Comparison of ENCODE assay signal across 9 cellular contexts in the genomic region with DNA sequence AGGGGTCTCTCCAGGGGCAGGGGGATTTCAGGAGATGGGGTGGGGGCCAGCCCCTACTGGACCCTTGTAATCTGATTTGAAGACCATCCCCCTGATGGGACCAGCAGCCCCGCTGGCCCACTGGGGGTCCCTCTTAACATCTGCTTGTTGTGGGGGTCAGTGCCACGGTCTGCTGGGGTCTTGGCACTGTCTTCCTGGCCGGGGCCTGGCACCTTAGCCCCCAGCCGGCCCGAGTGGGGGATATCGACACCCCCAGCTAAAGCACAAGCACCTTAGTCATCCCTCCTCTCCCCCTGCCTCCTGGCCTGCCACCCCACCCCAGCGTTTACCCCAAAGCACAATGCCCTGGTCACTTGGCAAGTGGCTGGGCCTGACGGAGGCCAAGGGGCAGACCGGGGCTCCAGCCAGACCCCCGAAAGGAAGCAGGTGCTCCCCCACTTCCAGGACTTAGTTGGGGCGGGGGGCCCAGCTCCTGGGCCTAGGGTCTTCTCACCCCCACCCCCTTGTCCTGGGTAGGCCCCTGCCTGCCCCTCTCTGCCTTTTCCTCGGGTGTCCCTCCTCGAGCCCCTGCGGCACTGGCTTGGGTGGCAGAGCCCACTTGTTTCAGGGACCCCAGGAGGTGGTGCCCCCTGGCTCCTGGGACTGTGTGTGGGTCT. TPM values are rescaled to one million over a fixed set of nuclear protein-coding genes. Genes with fewer than 3 reads are reported as not detected.
DNase-seq lines count a peak whose midpoint lies in the region; FAIRE-seq and TF ChIP-seq lines count a peak whose summit lies in the region.
"Had no signal": no experiment of that assay in that cellular context is flagged by ENCODE, and none has a peak within 500 bp of the region (broad histone marks: within the 10 kb centered on the region; RNA-seq: fewer than 3 reads in every experiment).

No MANE protein-coding gene starts in this region.

- H3K36me3 ChIP-seq in Peyer's patch (peaks cover 0 to 5% (median 0%) of the 10 kb centered on the region in 3 donors), parathyroid adenoma (ENCODE audit: control insufficient read depth, insufficient read depth, low read length) (no peaks in the 10 kb centered on the region)

- H3K4me2 ChIP-seq in parathyroid adenoma (ENCODE audit: low read length) = no peak overlapping the region

- peaks cover 0 to 44% (median 14%) of the 10 kb centered on the region in 4 donors for H3K4me1 ChIP-seq in Peyer's patch
- peaks cover 4% of the 10 kb centered on the region for H3K4me1 ChIP-seq in parathyroid adenoma

- no peak overlapping the region for H2AFZ ChIP-seq in parathyroid adenoma

- H3K9me3 ChIP-seq in Peyer's patch (no peaks in the 10 kb centered on the region), parathyroid adenoma (ENCODE audit: control insufficient read depth, low read length) (no peaks in the 10 kb centered on the region)

- H3K27ac ChIP-seq in Peyer's patch (peak overlapping the region; percentile 95 to 99 (median 98)), epithelial cell of prostate (peak overlapping the region; percentile 100), parathyroid adenoma (no peak overlapping the region)

- H3K9ac ChIP-seq in parathyroid adenoma = no peak overlapping the region

- peaks cover 41% of the 10 kb centered on the region for H3K4me1 Mint-ChIP-seq in CD14-positive monocyte

- DNase-seq in CD14-positive monocyte (ENCODE audit: low spot score) = no peak
- no peak for DNase-seq in Peyer's patch
- no peak for DNase-seq in epithelial cell of prostate (ENCODE audit: low read depth, low spot score)
- no peak for DNase-seq in middle frontal gyrus (ENCODE audit: extremely low spot score, low spot score)
- no peak for DNase-seq in D721Med (ENCODE audit: insufficient read length, low spot score)
- DNase-seq in mucosa of gallbladder (ENCODE audit: low spot score) = no peak
- no peak for DNase-seq in HuH-7.5 (ENCODE audit: low spot score)

- H3K27me3 Mint-ChIP-seq in CD14-positive monocyte (ENCODE audit: low read depth in 3 of 3) = no peaks in the 10 kb centered on the region

- H3K36me3 Mint-ChIP-seq in CD14-positive monocyte = peaks cover 17 to 20% of the 10 kb centered on the region in 2 donors

- no peaks in the 10 kb centered on the region for H3K9me3 Mint-ChIP-seq in CD14-positive monocyte

- H3K27ac Mint-ChIP-seq in CD14-positive monocyte = peak overlapping the region; percentile 99 to 100 (median 100)

- peaks cover 10% of the 10 kb centered on the region for H3K79me2 ChIP-seq in parathyroid adenoma

- TF ChIP-seq POLR2A in Peyer's patch (IDR thresholded peaks at IDR 0.05) = no peak

- intact Hi-C loops in CD14-positive monocyte (cut with micrococcal nuclease) = no loop called here

- H3K4me3 ChIP-seq in Peyer's patch (peak overlapping the region in 3 of 4 donors; percentile 66 to 81 (median 70)), parathyroid adenoma (ENCODE audit: low read depth, low read length) (peak overlapping the region; percentile 98)

- no peak for FAIRE-seq in D721Med (lab: Jason Lieb, UNC)

- H3K27me3 ChIP-seq in Peyer's patch = no peaks in the 10 kb centered on the region
- H3K27me3 ChIP-seq in parathyroid adenoma (ENCODE audit: control insufficient read depth, insufficient read depth, low read length) = no peaks in the 10 kb centered on the region

- no peak overlapping the region for H3K4me3 Mint-ChIP-seq in CD14-positive monocyte

- TF ChIP-seq CTCF in CD14-positive monocyte (IDR thresholded peaks at IDR 0.05) (no peak), Peyer's patch (IDR thresholded peaks at IDR 0.05) (no peak), parathyroid adenoma (IDR thresholded peaks at IDR 0.05) (no peak), D721Med (IDR thresholded peaks at IDR 0.05; ENCODE audit: insufficient read depth, missing control alignments) (no peak)

RNA-seq across cellular contexts. Expression of gene NFX1, which starts 1.4 kb away (rescaled TPM):
- 1 to 10 TPM; 4.3 to 8.1 TPM for polyA plus RNA-seq in CD14-positive monocyte
- 100 to 1,000 TPM in 1 of 4 donors, 10 to 100 TPM in 3; 35.2 to 101 (median 59.6) TPM for total RNA-seq in Peyer's patch
- total RNA-seq in mucosa of gallbladder = 30.1 TPM

RNA-seq across cellular contexts. Expression of gene CHMP5, which starts 24.1 kb away (rescaled TPM):
- polyA plus RNA-seq in CD14-positive monocyte = 10 to 100 TPM; 65.0 to 72.5 TPM
- total RNA-seq in Peyer's patch = 10 to 100 TPM; 42.9 to 78.8 (median 60.8) TPM
- 73.0 TPM for total RNA-seq in mucosa of gallbladder

RNA-seq across cellular contexts. Expression of gene BAG1, which starts 24.4 kb away (rescaled TPM):
- polyA plus RNA-seq in CD14-positive monocyte = 10 to 100 TPM; 93.6 to 94.5 TPM
- 10 to 100 TPM; 36.2 to 61.1 (median 56.4) TPM for total RNA-seq in Peyer's patch
- total RNA-seq in mucosa of gallbladder = 92.5 TPM

RNA-seq across cellular contexts. Expression of gene SPINK4, which starts 49.0 kb away (rescaled TPM):
- not detected for polyA plus RNA-seq in CD14-positive monocyte
- 100 to 1,000 TPM; 106 to 639 (median 276) TPM for total RNA-seq in Peyer's patch
- total RNA-seq in mucosa of gallbladder = 2.5 TPM
- total RNA-seq: activated naive CD4-positive, alpha-beta T cell treated with anti-CD3 and anti-CD28 coated beads, Interleukin-2, amount 50 U/mL, for 72 hours had no signal
